ENCODE assay signal across 12 cellular contexts in the genomic region with DNA sequence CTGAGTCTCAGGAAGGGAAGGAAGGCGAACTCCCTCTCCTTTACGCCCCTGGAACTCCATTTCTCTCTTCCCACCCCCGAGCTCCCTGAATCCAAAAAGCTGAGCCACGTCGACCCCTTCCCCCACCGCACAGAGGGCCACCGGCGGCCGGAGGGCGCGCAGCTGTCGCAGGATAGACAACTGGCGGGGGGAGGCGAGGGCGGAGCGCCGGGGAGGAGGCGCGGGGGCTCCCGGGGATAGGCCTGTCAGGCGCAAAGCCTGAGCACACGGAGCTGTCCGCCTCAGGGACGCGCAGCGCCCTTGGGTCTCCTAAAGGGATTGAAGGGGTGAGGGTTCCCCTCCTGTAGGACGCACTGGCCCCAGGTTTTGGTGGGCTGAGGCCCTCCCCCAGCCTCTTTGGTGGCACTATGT. TPM values are rescaled to one million over a fixed set of nuclear protein-coding genes. Genes with fewer than 3 reads are reported as not detected.
DNase-seq lines count a peak whose midpoint lies in the region; ATAC-seq and TF ChIP-seq lines count a peak whose summit lies in the region.
"Had no signal": no experiment of that assay in that cellular context is flagged by ENCODE, and none has a peak within 500 bp of the region (broad histone marks: within the 10 kb centered on the region; RNA-seq: fewer than 3 reads in every experiment).

No MANE protein-coding gene starts in this region.

- POLR2A ChIA-PET in Panc1 (lab: Charles Lee) = no interaction called here

- WGBS in HUES64 = 1% methylated on average over 27 of the region's 27 CpGs
- no CpG with 5 or more reads among the region's 27 CpGs for WGBS in trophoblast cell (ENCODE audit: extremely low coverage, insufficient coverage, insufficient read length)

- H3K23ac ChIP-seq in trophoblast cell (ENCODE audit: low read length) = no peak overlapping the region

- H3K27me3 ChIP-seq in HUES64 (ENCODE audit: insufficient read depth, low read length) = peaks cover 72% of the 10 kb centered on the region
- no peaks in the 10 kb centered on the region; the same call in none of the 2 replicates for H3K27me3 ChIP-seq in Panc1 (ENCODE audit: control insufficient read depth, insufficient read depth, low read length)
- H3K27me3 ChIP-seq in trophoblast cell (ENCODE audit: insufficient read depth, low read length) = peaks cover 38% of the 10 kb centered on the region

- no TSS peak for BruUV-seq in Panc1 (replicated peaks; lab: Mats Ljungman, UMichigan)

- no peak overlapping the region for H2BK12ac ChIP-seq in trophoblast cell (ENCODE audit: low read length)

- DNase-seq in Panc1 (ENCODE audit: low read depth, low spot score) (no peak), left ventricle myocardium superior (peak; percentile 73), trophoblast cell (no peak), NCI-H2081 (lab: John Stamatoyannopoulos, UW) (no peak), SIG-M5 (lab: John Stamatoyannopoulos, UW) (no peak)
- DNase-seq: CD8-positive, alpha-beta T cell had no signal

- no peak overlapping the region for H3K4ac ChIP-seq in trophoblast cell (ENCODE audit: low read depth, low read length)

- H3K9me3 ChIP-seq in HUES64 (ENCODE audit: insufficient read depth, low read depth, low read length) (no peaks in the 10 kb centered on the region), Panc1 (ENCODE audit: control insufficient read depth, insufficient read depth, low read depth, low read length) (no peaks in the 10 kb centered on the region), trophoblast cell (ENCODE audit: insufficient read depth, low read depth, low read length) (peaks cover 10% of the 10 kb centered on the region)

- H3K27ac ChIP-seq in HUES64 (ENCODE audit: low read depth, low read length) = no peak overlapping the region
- no peak overlapping the region for H3K27ac ChIP-seq in Panc1 (ENCODE audit: low read length)
- H3K27ac ChIP-seq in trophoblast cell (ENCODE audit: low read depth, low read length) = no peak overlapping the region

- no peak overlapping the region for H4K91ac ChIP-seq in trophoblast cell (ENCODE audit: low read depth, low read length)

- peak overlapping the region; percentile 60 for H3K4me3 ChIP-seq in HUES64 (ENCODE audit: low read length)
- no peak overlapping the region for H3K4me3 ChIP-seq in Panc1 (ENCODE audit: low read depth in 2 of 2, low read length in 2 of 2)
- no peak overlapping the region for H3K4me3 ChIP-seq in trophoblast cell (ENCODE audit: low read depth, low read length)
- H3K4me3 ChIP-seq: K562, lung had no signal

- H3K4me1 ChIP-seq in HUES64 (ENCODE audit: insufficient read depth, low read length) (peaks cover 6% of the 10 kb centered on the region), Panc1 (ENCODE audit: control insufficient read depth, insufficient read depth, low read length) (no peaks in the 10 kb centered on the region), trophoblast cell (ENCODE audit: control insufficient read depth in 1 of 2, insufficient read depth in 2 of 2, low read length in 2 of 2) (peaks cover 8 to 12% of the 10 kb centered on the region in 2 experiments)

- H3K4me2 ChIP-seq in trophoblast cell (ENCODE audit: low read length) = peak overlapping the region; percentile 74

- H3K9ac ChIP-seq in HUES64 (ENCODE audit: low read depth, low read length) (peak overlapping the region; percentile 61), trophoblast cell (ENCODE audit: low read length) (no peak overlapping the region)

- H4K12ac ChIP-seq in trophoblast cell (ENCODE audit: low read depth, low read length) = no peak overlapping the region

- no peaks in the 10 kb centered on the region for H3K79me2 ChIP-seq in trophoblast cell (ENCODE audit: control insufficient read depth, insufficient read depth, low read length, poor library complexity)

- H4K8ac ChIP-seq in trophoblast cell (ENCODE audit: low read depth, low read length) = no peak overlapping the region

- no peak overlapping the region for H3K14ac ChIP-seq in trophoblast cell (ENCODE audit: low read length)

- no peak overlapping the region for H2BK5ac ChIP-seq in trophoblast cell (ENCODE audit: low read depth, low read length, poor library complexity)

- CTCF ChIA-PET in Panc1 (lab: Charles Lee) = no interaction called here

- no peaks in the 10 kb centered on the region for H3K79me1 ChIP-seq in trophoblast cell (ENCODE audit: low read length)

- TF ChIP-seq CTCF in Panc1 (IDR thresholded peaks at IDR 0.05) = no peak

- 0 out of 2 replicates have a peak, but pooled peaks have one; percentile 38 for ATAC-seq in Panc1
- ATAC-seq in left ventricle myocardium superior = peak; percentile 75
- ATAC-seq in GM19035 (IDR thresholded peaks at IDR 0.05; ENCODE audit: unreplicated experiment) = no peak
- ATAC-seq in GM18498 (IDR thresholded peaks at IDR 0.05; ENCODE audit: unreplicated experiment) = no peak
- ATAC-seq: CD8-positive, alpha-beta T cell; K562 had no signal

- H2BK120ac ChIP-seq in trophoblast cell (ENCODE audit: insufficient read depth, low read length, poor library complexity) = no peak overlapping the region

- intact Hi-C loops in Panc1 (cut with micrococcal nuclease; ENCODE audit: unreplicated experiment) (no loop called here), left ventricle myocardium superior (cut with micrococcal nuclease) (no loop called here)

- no peak overlapping the region for H2AK5ac ChIP-seq in trophoblast cell (ENCODE audit: low read length)

- in situ Hi-C loops in Panc1 (cut with HindIII; ENCODE audit: low pct_unique_long_range_greater_than_20kb, low sequenced_read_pairs) = no loop called here

- H3K36me3 ChIP-seq in HUES64 (ENCODE audit: insufficient read depth, low read length) = peaks cover 7% of the 10 kb centered on the region
- H3K36me3 ChIP-seq in Panc1 (ENCODE audit: control insufficient read depth, insufficient read depth, low read length) = no peaks in the 10 kb centered on the region
- peaks cover under 1 to 2% of the 10 kb centered on the region in 2 experiments for H3K36me3 ChIP-seq in trophoblast cell (ENCODE audit: control insufficient read depth in 1 of 2, insufficient read depth in 2 of 2, low read length in 2 of 2)

- H2AFZ ChIP-seq in trophoblast cell (ENCODE audit: insufficient read depth, low read length, poor library complexity) = no peak overlapping the region

- no peak overlapping the region for H3K18ac ChIP-seq in trophoblast cell (ENCODE audit: low read length)

RNA-seq across cellular contexts. Expression of gene ACTA1, which starts 0.8 kb away (rescaled TPM):
- polyA plus RNA-seq in HUES64 (2013, experiment 1 of 2) = 12.2 TPM
- polyA plus RNA-seq in HUES64 (2013, experiment 2 of 2) = 8.6 TPM
- not detected for total RNA-seq in Panc1 (2021; ENCODE audit: unreplicated experiment)
- polyA plus RNA-seq in Panc1 (2012; ENCODE audit: insufficient read length) = 3.6 TPM
- total RNA-seq in left ventricle myocardium superior = 2,149 TPM
- polyA plus RNA-seq in trophoblast cell (2013) = 51.4 and 63.6 TPM in 2 replicates
- total RNA-seq: CD8-positive, alpha-beta T cell; pulmonary artery endothelial cell had no signal

Comparison
In these comparisons a context has a peak if more than half of its experiments do, and no peak if none do; other contexts are left out.
1. ATAC-seq: peak in Panc1 (single experiment) and left ventricle myocardium superior (single experiment); none in GM19035 (single experiment) and GM18498 (single experiment).
2. RNA of gene ACTA1, which starts 0.8 kb away (total RNA-seq): 2,149 TPM in left ventricle myocardium superior (single experiment); not detected in Panc1 (single experiment); every median in the first group is over 1,000 times any median in the second.